ENCODE assay signal across 1 cellular context in the genomic region with DNA sequence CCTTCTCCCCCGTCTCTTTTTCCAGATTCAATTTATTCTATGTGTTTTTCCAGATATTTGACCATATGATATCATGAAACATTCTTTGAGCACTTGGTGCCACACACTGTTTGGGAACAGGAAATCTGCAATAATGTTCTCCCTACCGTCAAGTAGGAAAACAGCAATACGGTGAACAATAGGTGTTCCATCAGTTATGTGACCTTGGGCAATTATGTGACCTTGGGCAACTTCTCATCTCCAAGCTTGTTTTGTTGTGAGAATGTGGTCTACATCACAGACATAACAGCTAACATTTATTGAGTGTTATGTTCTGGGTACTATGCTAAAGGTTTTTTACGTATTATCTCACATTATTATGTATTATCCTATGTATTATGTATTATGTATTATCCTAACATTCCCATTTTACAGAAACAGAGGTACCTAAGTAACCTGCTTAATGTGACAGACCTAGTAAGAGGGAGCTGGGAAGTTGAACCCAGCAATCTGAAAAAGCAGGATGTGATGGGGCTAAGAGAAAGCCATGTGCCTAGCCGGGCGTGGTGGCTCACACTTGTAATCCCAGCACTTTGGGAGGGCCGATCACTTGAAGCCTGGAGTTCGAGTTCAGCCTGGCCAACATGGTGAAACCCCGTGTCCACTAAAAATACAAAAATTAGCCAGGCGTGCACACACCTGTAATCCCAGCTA.
A peak's percentile ranks its signal among the peaks of the same experiment; 100 is the strongest.
TF ChIP-seq lines count a peak whose summit lies in the region.

No MANE protein-coding gene starts in this region.

TF ChIP-seq in HepG2, 621 proteins besides CTCF, POLR2A, EP300 and RAD21 (continued from another document and continues in another):
- TF ChIP-seq, protein P1, sequence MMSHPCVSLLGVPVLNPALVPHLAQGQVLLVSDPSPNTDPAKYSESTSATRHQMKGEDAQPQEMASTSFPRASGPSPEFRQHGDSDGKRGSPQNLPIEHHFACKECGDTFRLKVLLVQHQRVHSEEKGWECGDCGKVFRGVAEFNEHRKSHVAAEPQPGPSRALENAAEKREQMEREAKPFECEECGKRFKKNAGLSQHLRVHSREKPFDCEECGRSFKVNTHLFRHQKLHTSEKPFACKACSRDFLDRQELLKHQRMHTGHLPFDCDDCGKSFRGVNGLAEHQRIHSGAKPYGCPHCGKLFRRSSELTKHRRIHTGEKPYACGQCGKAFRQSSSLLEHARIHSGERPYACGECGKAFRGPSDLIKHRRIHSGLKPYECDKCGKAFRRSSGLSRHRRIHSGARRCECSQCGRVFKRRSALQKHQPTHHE (CRISPR knock-in tag; IDR thresholded peaks at IDR 0.05; ENCODE audit: borderline replicate concordance), result no peak
- TF ChIP-seq MIER2 (CRISPR knock-in tag; IDR thresholded peaks at IDR 0.05), result no peak
- TF ChIP-seq CEBPZ (IDR thresholded peaks at IDR 0.05; ENCODE audit: low read length), result no peak
- no peak for TF ChIP-seq KAT7 (CRISPR knock-in tag; IDR thresholded peaks at IDR 0.05; ENCODE audit: borderline replicate concordance)
- no peak for TF ChIP-seq USF2 (IDR thresholded peaks at IDR 0.05; ENCODE audit: low read depth, low read length)
- no peak for TF ChIP-seq USF2 (CRISPR knock-in tag; IDR thresholded peaks at IDR 0.05; ENCODE audit: borderline replicate concordance)
- no peak for TF ChIP-seq ZFP36L2 (CRISPR knock-in tag; IDR thresholded peaks at IDR 0.05)
- TF ChIP-seq MATR3 (CRISPR knock-in tag; IDR thresholded peaks at IDR 0.05), result no peak
- no peak for TF ChIP-seq PHF8 (CRISPR knock-in tag; IDR thresholded peaks at IDR 0.05)
- TF ChIP-seq RFX5 (IDR thresholded peaks at IDR 0.05; ENCODE audit: low read depth, low read length), result no peak
- 0 out of 2 replicates have a peak, but pooled peaks have one; percentile 67 for TF ChIP-seq PAF1 (CRISPR knock-in tag; IDR thresholded peaks at IDR 0.05)
- TF ChIP-seq SP1 (IDR thresholded peaks at IDR 0.05), result no peak
- no peak for TF ChIP-seq SP1 (CRISPR knock-in tag; IDR thresholded peaks at IDR 0.05)
- peak; percentile 6; the same call in 1 of the 2 replicates for TF ChIP-seq ZNF629 (CRISPR knock-in tag; conservative IDR thresholded peaks at IDR 0.05)
- no peak for TF ChIP-seq FOXA1 (IDR thresholded peaks at IDR 0.05)
- no peak for TF ChIP-seq FOXA1 (CRISPR knock-in tag; IDR thresholded peaks at IDR 0.05)
- TF ChIP-seq ZNF317 (CRISPR knock-in tag; IDR thresholded peaks at IDR 0.05), result no peak
- TF ChIP-seq, protein P2, sequence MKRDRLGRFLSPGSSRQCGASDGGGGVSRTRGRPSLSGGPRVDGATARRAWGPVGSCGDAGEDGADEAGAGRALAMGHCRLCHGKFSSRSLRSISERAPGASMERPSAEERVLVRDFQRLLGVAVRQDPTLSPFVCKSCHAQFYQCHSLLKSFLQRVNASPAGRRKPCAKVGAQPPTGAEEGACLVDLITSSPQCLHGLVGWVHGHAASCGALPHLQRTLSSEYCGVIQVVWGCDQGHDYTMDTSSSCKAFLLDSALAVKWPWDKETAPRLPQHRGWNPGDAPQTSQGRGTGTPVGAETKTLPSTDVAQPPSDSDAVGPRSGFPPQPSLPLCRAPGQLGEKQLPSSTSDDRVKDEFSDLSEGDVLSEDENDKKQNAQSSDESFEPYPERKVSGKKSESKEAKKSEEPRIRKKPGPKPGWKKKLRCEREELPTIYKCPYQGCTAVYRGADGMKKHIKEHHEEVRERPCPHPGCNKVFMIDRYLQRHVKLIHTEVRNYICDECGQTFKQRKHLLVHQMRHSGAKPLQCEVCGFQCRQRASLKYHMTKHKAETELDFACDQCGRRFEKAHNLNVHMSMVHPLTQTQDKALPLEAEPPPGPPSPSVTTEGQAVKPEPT (CRISPR knock-in tag; IDR thresholded peaks at IDR 0.05; ENCODE audit: low read depth), result no peak
- TF ChIP-seq ARID3A (IDR thresholded peaks at IDR 0.05; ENCODE audit: low read depth, low read length), result no peak
- TF ChIP-seq ZMYM3 (CRISPR knock-in tag; IDR thresholded peaks at IDR 0.05), result no peak
- no peak for TF ChIP-seq ZBTB20 (CRISPR knock-in tag; IDR thresholded peaks at IDR 0.05; ENCODE audit: borderline replicate concordance, low read depth)
- no peak for TF ChIP-seq PLRG1 (conservative IDR thresholded peaks at IDR 0.05)
- peak; percentile 23; the same call in 1 of the 2 replicates for TF ChIP-seq CEBPG (CRISPR knock-in tag; IDR thresholded peaks at IDR 0.05)
- TF ChIP-seq, protein P3, sequence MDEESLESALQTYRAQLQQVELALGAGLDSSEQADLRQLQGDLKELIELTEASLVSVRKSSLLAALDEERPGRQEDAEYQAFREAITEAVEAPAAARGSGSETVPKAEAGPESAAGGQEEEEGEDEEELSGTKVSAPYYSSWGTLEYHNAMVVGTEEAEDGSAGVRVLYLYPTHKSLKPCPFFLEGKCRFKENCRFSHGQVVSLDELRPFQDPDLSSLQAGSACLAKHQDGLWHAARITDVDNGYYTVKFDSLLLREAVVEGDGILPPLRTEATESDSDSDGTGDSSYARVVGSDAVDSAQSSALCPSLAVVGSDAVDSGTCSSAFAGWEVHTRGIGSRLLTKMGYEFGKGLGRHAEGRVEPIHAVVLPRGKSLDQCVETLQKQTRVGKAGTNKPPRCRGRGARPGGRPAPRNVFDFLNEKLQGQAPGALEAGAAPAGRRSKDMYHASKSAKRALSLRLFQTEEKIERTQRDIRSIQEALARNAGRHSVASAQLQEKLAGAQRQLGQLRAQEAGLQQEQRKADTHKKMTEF (CRISPR knock-in tag; IDR thresholded peaks at IDR 0.05), result no peak
- no peak for TF ChIP-seq GLMP (CRISPR knock-in tag; IDR thresholded peaks at IDR 0.05; ENCODE audit: borderline replicate concordance)
- no peak for TF ChIP-seq ZNF282 (IDR thresholded peaks at IDR 0.05; ENCODE audit: partially characterized antibody)
- TF ChIP-seq SMAD1 (CRISPR knock-in tag; IDR thresholded peaks at IDR 0.05; ENCODE audit: borderline replicate concordance, low read depth), result no peak
- TF ChIP-seq ZBTB37 (CRISPR knock-in tag; IDR thresholded peaks at IDR 0.05), result no peak
- TF ChIP-seq ZNF441 (CRISPR knock-in tag; IDR thresholded peaks at IDR 0.05; ENCODE audit: borderline replicate concordance), result no peak
- TF ChIP-seq MEIS1 (CRISPR knock-in tag; IDR thresholded peaks at IDR 0.05; ENCODE audit: borderline replicate concordance), result no peak
- TF ChIP-seq ZNF557 (CRISPR knock-in tag; IDR thresholded peaks at IDR 0.05), result no peak
- TF ChIP-seq ATF1 (CRISPR knock-in tag; IDR thresholded peaks at IDR 0.05), result no peak
- TF ChIP-seq FOXC1 (CRISPR knock-in tag; IDR thresholded peaks at IDR 0.05; ENCODE audit: borderline replicate concordance), result no peak
- no peak for TF ChIP-seq MLLT10 (CRISPR knock-in tag; IDR thresholded peaks at IDR 0.05)
- no peak for TF ChIP-seq SOX13 (IDR thresholded peaks at IDR 0.05)
- TF ChIP-seq SOX13 (CRISPR knock-in tag; conservative IDR thresholded peaks at IDR 0.05 in 1 of 2, IDR thresholded peaks at IDR 0.05 in 1 of 2), result peak in 1 of 2 experiments; percentile 87; a peak in 2 of 4 replicates
- no peak for TF ChIP-seq ZNF160 (CRISPR knock-in tag; IDR thresholded peaks at IDR 0.05)
- no peak for TF ChIP-seq ATRX (CRISPR knock-in tag; IDR thresholded peaks at IDR 0.05; ENCODE audit: borderline replicate concordance)
- no peak for TF ChIP-seq ATF7 (IDR thresholded peaks at IDR 0.05)
- no peak for TF ChIP-seq ATF7 (CRISPR knock-in tag; IDR thresholded peaks at IDR 0.05)
- TF ChIP-seq CEBPB (IDR thresholded peaks at IDR 0.05; ENCODE audit: borderline replicate concordance, low read depth, low read length), result peak; percentile 55
- no peak for TF ChIP-seq PPARG (CRISPR knock-in tag; conservative IDR thresholded peaks at IDR 0.05)
- TF ChIP-seq FOXP4 (CRISPR knock-in tag; IDR thresholded peaks at IDR 0.05), result no peak
